In the genomic region with DNA sequence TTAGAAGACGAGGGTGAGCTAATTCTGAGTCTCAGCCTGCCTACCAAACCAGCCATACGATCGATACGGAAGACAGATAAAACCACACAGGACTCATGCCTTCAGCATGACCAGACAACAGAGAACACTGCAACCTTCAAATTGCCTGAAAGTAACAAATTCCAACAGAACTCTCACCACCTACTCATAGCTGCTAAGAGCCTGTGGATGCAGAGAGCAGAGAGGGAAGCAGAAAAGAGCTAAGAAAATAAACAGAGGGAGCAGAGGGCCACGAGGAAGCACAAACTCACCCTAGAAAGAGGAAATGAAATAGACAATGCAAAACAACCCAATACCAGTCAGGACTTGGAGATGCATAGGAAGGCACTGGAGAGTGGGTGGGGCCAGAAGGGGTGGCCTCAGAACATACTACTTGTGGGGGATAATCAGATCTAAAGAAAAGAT, we compare ENCODE assay signal across 1 cellular context.
TF ChIP-seq lines count a peak whose summit lies in the region.

No MANE protein-coding gene starts in this region.

TF ChIP-seq in HepG2, 621 proteins besides CTCF, POLR2A, EP300 and RAD21 (continued from another document):
- TF ChIP-seq, protein P1, sequence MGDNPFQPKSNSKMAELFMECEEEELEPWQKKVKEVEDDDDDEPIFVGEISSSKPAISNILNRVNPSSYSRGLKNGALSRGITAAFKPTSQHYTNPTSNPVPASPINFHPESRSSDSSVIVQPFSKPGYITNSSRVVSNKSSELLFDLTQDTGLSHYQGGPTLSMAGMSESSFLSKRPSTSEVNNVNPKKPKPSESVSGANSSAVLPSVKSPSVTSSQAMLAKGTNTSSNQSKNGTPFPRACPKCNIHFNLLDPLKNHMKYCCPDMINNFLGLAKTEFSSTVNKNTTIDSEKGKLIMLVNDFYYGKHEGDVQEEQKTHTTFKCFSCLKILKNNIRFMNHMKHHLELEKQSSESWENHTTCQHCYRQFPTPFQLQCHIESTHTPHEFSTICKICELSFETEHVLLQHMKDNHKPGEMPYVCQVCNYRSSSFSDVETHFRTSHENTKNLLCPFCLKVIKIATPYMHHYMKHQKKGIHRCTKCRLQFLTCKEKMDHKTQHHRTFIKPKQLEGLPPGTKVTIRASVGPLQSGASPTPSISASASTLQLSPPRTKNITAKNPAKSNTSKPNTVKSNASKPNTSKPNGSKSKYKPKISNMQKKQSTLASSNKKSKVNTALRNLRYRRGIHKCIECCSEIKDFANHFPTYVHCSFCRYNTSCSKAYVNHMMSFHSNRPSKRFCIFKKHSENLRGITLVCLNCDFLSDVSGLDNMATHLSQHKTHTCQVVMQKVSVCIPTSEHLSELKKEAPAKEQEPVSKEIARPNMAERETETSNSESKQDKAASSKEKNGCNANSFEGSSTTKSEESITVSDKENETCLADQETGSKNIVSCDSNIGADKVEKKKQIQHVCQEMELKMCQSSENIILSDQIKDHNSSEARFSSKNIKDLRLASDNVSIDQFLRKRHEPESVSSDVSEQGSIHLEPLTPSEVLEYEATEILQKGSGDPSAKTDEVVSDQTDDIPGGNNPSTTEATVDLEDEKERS (CRISPR knock-in tag; IDR thresholded peaks at IDR 0.05): no peak
- TF ChIP-seq ZNF747 (CRISPR knock-in tag; IDR thresholded peaks at IDR 0.05; ENCODE audit: borderline replicate concordance) (no peak), KDM6A (CRISPR knock-in tag; IDR thresholded peaks at IDR 0.05; ENCODE audit: low read depth) (no peak)
TF ChIP-seq in HepG2: peak in this region for 0.
